9 cellular contexts compared by ENCODE assay signal in genomic region chr4:77618383-77619241, GRCh38. TPM values are rescaled to one million over a fixed set of nuclear protein-coding genes. Genes with fewer than 3 reads are reported as not detected.
A peak's percentile ranks its signal among the peaks of the same experiment; 100 is the strongest.
DNase-seq lines count a peak whose midpoint lies in the region; ATAC-seq and TF ChIP-seq lines count a peak whose summit lies in the region.
"Had no signal": no experiment of that assay in that cellular context is flagged by ENCODE, and none has a peak within 500 bp of the region (broad histone marks: within the 10 kb centered on the region; RNA-seq: fewer than 3 reads in every experiment).

No MANE protein-coding gene starts in this region.

- ATAC-seq in CD8-positive, alpha-beta T cell: peak; percentile 69
- ATAC-seq in GM19438 (IDR thresholded peaks at IDR 0.05; ENCODE audit: low read depth, unreplicated experiment): peak; percentile 84
- peak; percentile 87 for ATAC-seq in HG03460 (IDR thresholded peaks at IDR 0.05; ENCODE audit: unreplicated experiment)
- peak; percentile 75 for ATAC-seq in memory B cell (ENCODE audit: low read depth)

- H3K4me3 ChIP-seq in CD8-positive, alpha-beta T cell (ENCODE audit: low read depth, low read length): no peak overlapping the region

- H3K27ac Mint-ChIP-seq in CD8-positive, alpha-beta T cell: no peak overlapping the region
- H3K27ac Mint-ChIP-seq in memory B cell: no peak overlapping the region
- H3K27ac Mint-ChIP-seq: T-helper 1 cell treated with Interleukin-12 subunit alpha and Interleukin-12 subunit beta and Interleukin-4 antibody, amounts not matched to agents 30 μg/mL and 1 μg/mL, for 36 hours had no signal

- peak; percentile 10 to 72 (median 42) for DNase-seq in CD8-positive, alpha-beta T cell
- DNase-seq in NCI-H774 (lab: John Stamatoyannopoulos, UW) (peak; percentile 74), memory B cell (ENCODE audit: low spot score in 2 of 2) (peak; percentile 56 to 61)
- DNase-seq in activated CD4-positive, alpha-beta T cell treated with anti-CD3 and anti-CD28 coated beads, Interleukin-2, amount 50 U/mL, for 48 hours: peak; percentile 63 to 76
- peak; percentile 36 for DNase-seq in effector CD4-positive, alpha-beta T cell
- DNase-seq in stimulated activated CD8-positive, alpha-beta memory T cell treated with anti-CD3 and anti-CD28 coated beads, Interleukin-4, amount 100 ng/mL, for 1 hour (ENCODE audit: low read depth in 2 of 2, low spot score in 1 of 2): peak; percentile 7 to 41

- H3K9me3 ChIP-seq in CD8-positive, alpha-beta T cell (ENCODE audit: low read length): no peaks in the 10 kb centered on the region

- peaks cover 4% of the 10 kb centered on the region for H3K27me3 Mint-ChIP-seq in CD8-positive, alpha-beta T cell (ENCODE audit: low read depth)
- peaks cover 3% of the 10 kb centered on the region for H3K27me3 Mint-ChIP-seq in memory B cell

- intact Hi-C loops in CD8-positive, alpha-beta T cell (cut with DNase I, micrococcal nuclease): loop anchor here (1.0 to 10.0 kb wide), 5 partner anchors 153 to 1186 kb away; partner anchors contain the start of gene MRPL1 (in 1 of the 2)

- H3K4me3 Mint-ChIP-seq in CD8-positive, alpha-beta T cell: no peak overlapping the region
- H3K4me3 Mint-ChIP-seq in memory B cell: no peak overlapping the region
- H3K4me3 Mint-ChIP-seq: T-helper 1 cell treated with Interleukin-12 subunit alpha and Interleukin-12 subunit beta and Interleukin-4 antibody, amounts not matched to agents 30 μg/mL and 1 μg/mL, for 36 hours had no signal

- no peaks in the 10 kb centered on the region for H3K4me1 ChIP-seq in CD8-positive, alpha-beta T cell (ENCODE audit: insufficient read depth, low read length)

- peak; percentile 89 for TF ChIP-seq CTCF in CD8-positive, alpha-beta T cell (IDR thresholded peaks at IDR 0.05)

- POLR2A ChIA-PET in CD8-positive, alpha-beta T cell (lab: Charles Lee): no interaction called here

- H3K27me3 ChIP-seq in CD8-positive, alpha-beta T cell (ENCODE audit: insufficient read depth, low read length): no peaks in the 10 kb centered on the region

- H3K36me3 Mint-ChIP-seq in CD8-positive, alpha-beta T cell: no peaks in the 10 kb centered on the region
- no peaks in the 10 kb centered on the region for H3K36me3 Mint-ChIP-seq in memory B cell

- H3K27ac ChIP-seq in CD8-positive, alpha-beta T cell (ENCODE audit: low read depth, low read length): no peak overlapping the region

- no peaks in the 10 kb centered on the region for H3K9me3 Mint-ChIP-seq in CD8-positive, alpha-beta T cell
- H3K9me3 Mint-ChIP-seq in memory B cell: no peaks in the 10 kb centered on the region
- H3K9me3 Mint-ChIP-seq: T-helper 1 cell treated with Interleukin-12 subunit alpha and Interleukin-12 subunit beta and Interleukin-4 antibody, amounts not matched to agents 30 μg/mL and 1 μg/mL, for 36 hours had no signal

- CTCF ChIA-PET in CD8-positive, alpha-beta T cell (lab: Charles Lee): interaction anchor here (0.8 to 2.0 kb wide), 9 partner anchors 8 to 1438 kb away, joined by 3 to 12 read pairs (median 3); no protein-coding TSS in a partner anchor

- H3K4me1 Mint-ChIP-seq in CD8-positive, alpha-beta T cell (ENCODE audit: low read depth): peaks cover 6% of the 10 kb centered on the region
- H3K4me1 Mint-ChIP-seq in memory B cell: peaks cover 9% of the 10 kb centered on the region

- no peaks in the 10 kb centered on the region for H3K36me3 ChIP-seq in CD8-positive, alpha-beta T cell (ENCODE audit: insufficient read depth, low read length)

RNA-seq across cellular contexts. Expression of gene CXCL13, which starts 13.0 kb away (rescaled TPM):
- not detected for total RNA-seq in CD8-positive, alpha-beta T cell

Comparison
In these comparisons a context has a peak if more than half of its experiments do, and no peak if none do; other contexts are left out.
1. DNase-seq: peak in every context shown above with its lines; median percentile 74 in NCI-H774; 70 in activated CD4-positive, alpha-beta T cell treated with anti-CD3 and anti-CD28 coated beads, Interleukin-2, amount 50 U/mL, for 48 hours; 58 in memory B cell; 42 in CD8-positive, alpha-beta T cell; 36 in effector CD4-positive, alpha-beta T cell; 24 in stimulated activated CD8-positive, alpha-beta memory T cell treated with anti-CD3 and anti-CD28 coated beads, Interleukin-4, amount 100 ng/mL, for 1 hour.